28 cellular contexts compared by ENCODE assay signal in genomic region chrX:39704590-39704989, GRCh38.
"Had no signal": no experiment of that assay in that cellular context is flagged by ENCODE, and none has a peak within 500 bp of the region (broad histone marks: within the 10 kb centered on the region; RNA-seq: fewer than 3 reads in every experiment).

No MANE protein-coding gene starts in this region.

- H3K4me1 Mint-ChIP-seq: activated CD4-positive, alpha-beta memory T cell treated with anti-CD3 and anti-CD28 coated beads, Interleukin-2, amount 10 ng/mL, durations not matched to agents 7 days and 5 days; activated CD4-positive, alpha-beta T cell treated with anti-CD3 and anti-CD28 coated beads, Interleukin-2, amount 10 ng/mL, durations not matched to agents 7 days and 5 days; activated T-helper 17 cell treated with anti-CD3 and anti-CD28 coated beads, Interleukin-2, amount 50 U/mL, for 72 hours; central memory CD8-positive, alpha-beta T cell; endodermal cell; WTC11 had no signal

- DNase-seq: activated CD4-positive, alpha-beta memory T cell treated with anti-CD3 and anti-CD28 coated beads, Interleukin-2, amount 10 ng/mL, durations not matched to agents 7 days and 5 days; activated CD4-positive, alpha-beta T cell treated with anti-CD3 and anti-CD28 coated beads for 1 hour; activated CD4-positive, alpha-beta T cell treated with anti-CD3 and anti-CD28 coated beads for 4 hours; activated CD4-positive, alpha-beta T cell treated with anti-CD3 and anti-CD28 coated beads, Interleukin-2, amount 10 ng/mL, durations not matched to agents 7 days and 5 days; activated CD4-positive, alpha-beta T cell treated with anti-CD3 and anti-CD28 coated beads, Interleukin-2, amount 50 U/mL, for 4 hours; activated CD8-positive, alpha-beta memory T cell treated with anti-CD3 and anti-CD28 coated beads, Interleukin-2, amount 50 U/mL, for 48 hours; activated effector memory CD4-positive, alpha-beta T cell treated with Interleukin-2 at 50 U/mL for 16 hours; activated gamma-delta T cell treated with Interleukin-2 at 50 U/mL for 16 hours; activated naive CD4-positive, alpha-beta T cell treated with anti-CD3 and anti-CD28 coated beads, Interleukin-2, amount 50 U/mL, for 16 hours; activated naive CD4-positive, alpha-beta T cell treated with Interleukin-2 at 50 U/mL for 16 hours; activated T-cell treated with anti-CD3 and anti-CD28 coated beads for 4 hours; activated T-cell treated with anti-CD3 and anti-CD28 coated beads, Interleukin-2, amount 50 U/mL, for 24 hours; effector memory CD4-positive, alpha-beta T cell; T-helper 9 cell had no signal

- ATAC-seq: activated T-helper 17 cell treated with anti-CD3 and anti-CD28 coated beads, Interleukin-2, amount 50 U/mL, for 72 hours had no signal

- H3K4me3 Mint-ChIP-seq: activated CD4-positive, alpha-beta memory T cell treated with anti-CD3 and anti-CD28 coated beads, Interleukin-2, amount 10 ng/mL, durations not matched to agents 7 days and 5 days; activated CD4-positive, alpha-beta T cell treated with anti-CD3 and anti-CD28 coated beads, Interleukin-2, amount 10 ng/mL, durations not matched to agents 7 days and 5 days; activated naive CD8-positive, alpha-beta T cell; activated T-cell treated with anti-CD3 and anti-CD28 coated beads, Interleukin-2, amount 50 U/mL, for 24 hours; activated T-helper 17 cell treated with anti-CD3 and anti-CD28 coated beads, Interleukin-2, amount 50 U/mL, for 72 hours; central memory CD8-positive, alpha-beta T cell; dendritic cell treated with granulocyte-macrophage colony-stimulating factor and Interleukin-4, amounts not matched to agents 40 ng/mL and 50 ng/mL, for 4 days; endodermal cell; T-helper 1 cell treated with Interleukin-12 subunit alpha and Interleukin-12 subunit beta and Interleukin-4 antibody, amounts not matched to agents 30 μg/mL and 1 μg/mL, for 36 hours; WTC11 had no signal

- H3K27me3 Mint-ChIP-seq: activated CD4-positive, alpha-beta memory T cell treated with anti-CD3 and anti-CD28 coated beads, Interleukin-2, amount 10 ng/mL, durations not matched to agents 7 days and 5 days; activated CD4-positive, alpha-beta T cell treated with anti-CD3 and anti-CD28 coated beads, Interleukin-2, amount 10 ng/mL, durations not matched to agents 7 days and 5 days; activated naive CD8-positive, alpha-beta T cell; activated T-helper 17 cell treated with anti-CD3 and anti-CD28 coated beads, Interleukin-2, amount 50 U/mL, for 72 hours; central memory CD8-positive, alpha-beta T cell had no signal

- H3K9me3 Mint-ChIP-seq: activated CD4-positive, alpha-beta memory T cell treated with anti-CD3 and anti-CD28 coated beads, Interleukin-2, amount 10 ng/mL, durations not matched to agents 7 days and 5 days; activated CD4-positive, alpha-beta T cell treated with anti-CD3 and anti-CD28 coated beads, Interleukin-2, amount 10 ng/mL, durations not matched to agents 7 days and 5 days; activated T-cell treated with anti-CD3 and anti-CD28 coated beads, Interleukin-2, amount 50 U/mL, for 24 hours; activated T-helper 17 cell treated with anti-CD3 and anti-CD28 coated beads, Interleukin-2, amount 50 U/mL, for 72 hours; central memory CD8-positive, alpha-beta T cell; dendritic cell treated with granulocyte-macrophage colony-stimulating factor and Interleukin-4, amounts not matched to agents 40 ng/mL and 50 ng/mL, for 4 days; T-helper 1 cell treated with Interleukin-12 subunit alpha and Interleukin-12 subunit beta and Interleukin-4 antibody, amounts not matched to agents 30 μg/mL and 1 μg/mL, for 36 hours had no signal

- H3K27me3 ChIP-seq: brain microvascular endothelial cell had no signal

- H3K36me3 ChIP-seq: brain microvascular endothelial cell had no signal

- FAIRE-seq: bronchial epithelial cell, frontal cortex, TTC549 had no signal

- H3K4me3 ChIP-seq: coronary artery, dorsolateral prefrontal cortex had no signal

- H3K27ac Mint-ChIP-seq: activated CD4-positive, alpha-beta memory T cell treated with anti-CD3 and anti-CD28 coated beads, Interleukin-2, amount 10 ng/mL, durations not matched to agents 7 days and 5 days; activated CD4-positive, alpha-beta T cell treated with anti-CD3 and anti-CD28 coated beads, Interleukin-2, amount 10 ng/mL, durations not matched to agents 7 days and 5 days; activated naive CD8-positive, alpha-beta T cell; activated T-cell treated with anti-CD3 and anti-CD28 coated beads, Interleukin-2, amount 50 U/mL, for 24 hours; activated T-helper 17 cell treated with anti-CD3 and anti-CD28 coated beads, Interleukin-2, amount 50 U/mL, for 72 hours; dendritic cell treated with granulocyte-macrophage colony-stimulating factor and Interleukin-4, amounts not matched to agents 40 ng/mL and 50 ng/mL, for 4 days; endodermal cell; T-helper 1 cell treated with Interleukin-12 subunit alpha and Interleukin-12 subunit beta and Interleukin-4 antibody, amounts not matched to agents 30 μg/mL and 1 μg/mL, for 36 hours; WTC11 had no signal

- H3K27ac ChIP-seq: brain microvascular endothelial cell, coronary artery, dorsolateral prefrontal cortex, VCaP had no signal

- H3K36me3 Mint-ChIP-seq: activated naive CD8-positive, alpha-beta T cell had no signal
